In genomic region chr6:26576407-26576843, GRCh38 we compare ENCODE assay signal across 8 cellular contexts. TPM values are rescaled to one million over a fixed set of nuclear protein-coding genes. Genes with fewer than 3 reads are reported as not detected.
DNase-seq lines count a peak whose midpoint lies in the region; ATAC-seq and TF ChIP-seq lines count a peak whose summit lies in the region.

No MANE protein-coding gene starts in this region.

- H3K27me3 ChIP-seq in CD4-positive, alpha-beta memory T cell (ENCODE audit: insufficient read depth, low read length) = no peaks in the 10 kb centered on the region
- peaks cover under 1% of the 10 kb centered on the region; the same call in 1 of the 2 replicates for H3K27me3 ChIP-seq in IMR-90 (ENCODE audit: control insufficient read depth, insufficient read depth, low read length)
- no peaks in the 10 kb centered on the region for H3K27me3 ChIP-seq in aorta (ENCODE audit: control insufficient read depth in 1 of 2, insufficient read depth in 2 of 2, low read length in 1 of 2)

- no peaks in the 10 kb centered on the region for H3K9me1 ChIP-seq in IMR-90 (ENCODE audit: insufficient read depth, low read length)

- H2BK120ac ChIP-seq in IMR-90 (ENCODE audit: low read depth, low read length) = no peak overlapping the region

- no TSS peak for BruUV-seq in IMR-90 (replicated peaks; lab: Mats Ljungman, UMichigan)

- H3K23ac ChIP-seq in IMR-90 (ENCODE audit: low read depth, low read length) = no peak overlapping the region

- H3K4me2 ChIP-seq in IMR-90 (ENCODE audit: low read depth, low read length) = peak overlapping the region; percentile 68; the same call in 1 of the 2 replicates

- H3K9me3 Mint-ChIP-seq in CD4-positive, alpha-beta memory T cell = peaks cover 0 to 28% (median 9%) of the 10 kb centered on the region in 8 donors
- H3K9me3 Mint-ChIP-seq in activated naive CD8-positive, alpha-beta T cell treated with anti-CD3 and anti-CD28 coated beads for 36 hours = peaks cover 19% of the 10 kb centered on the region
- H3K9me3 Mint-ChIP-seq in memory B cell = no peaks in the 10 kb centered on the region

- no peak overlapping the region for H3K27ac ChIP-seq in CD4-positive, alpha-beta memory T cell (ENCODE audit: low read depth, low read length)
- H3K27ac ChIP-seq in IMR-90 (ENCODE audit: insufficient read depth, low read length) = no peak overlapping the region
- no peak overlapping the region for H3K27ac ChIP-seq in aorta (ENCODE audit: low read depth in 1 of 2, low read length in 2 of 2)

- ATAC-seq in IMR-90 (ENCODE audit: low read depth) (no peak), memory B cell (ENCODE audit: low read depth) (no peak), GM21528 (IDR thresholded peaks at IDR 0.05; ENCODE audit: low FRiP score, unreplicated experiment) (no peak), aorta (ENCODE audit: low FRiP score) (no peak)

- H2AK5ac ChIP-seq in IMR-90 (ENCODE audit: low read depth, low read length) = no peak overlapping the region

- H3K9me3 ChIP-seq in CD4-positive, alpha-beta memory T cell (ENCODE audit: control insufficient read depth in 1 of 2, low read length in 2 of 2) = peaks cover 0 to 6% of the 10 kb centered on the region in 2 donors
- H3K9me3 ChIP-seq in IMR-90 (ENCODE audit: control insufficient read depth, insufficient read depth, low read length) (peaks cover 2% of the 10 kb centered on the region; the same call in 1 of the 2 replicates), aorta (ENCODE audit: control insufficient read depth, low read length) (peaks cover 1% of the 10 kb centered on the region)

- H3K4me1 ChIP-seq in CD4-positive, alpha-beta memory T cell (ENCODE audit: insufficient read depth, low read length) = peaks cover 22% of the 10 kb centered on the region
- H3K4me1 ChIP-seq in IMR-90 (ENCODE audit: control insufficient read depth, insufficient read depth, low read length) (no peaks in the 10 kb centered on the region), aorta (ENCODE audit: control insufficient read depth in 1 of 2, insufficient read depth in 2 of 2, low read length in 2 of 2) (peaks cover 0 to 2% of the 10 kb centered on the region in 2 donors)

- POLR2A ChIA-PET in CD4-positive, alpha-beta memory T cell (lab: Charles Lee; ENCODE audit: partially characterized antibody) = interaction anchor here (0.7 to 2.1 kb wide), 10 partner anchors 7 to 267 kb away, joined by 3 to 8 read pairs (median 4); no protein-coding TSS in a partner anchor
- POLR2A ChIA-PET in IMR-90 (lab: Charles Lee; ENCODE audit: unreplicated experiment) = no interaction called here

- no peak overlapping the region for H2BK5ac ChIP-seq in IMR-90 (ENCODE audit: low read depth, low read length, poor library complexity, severe bottlenecking)

- in situ Hi-C loops in IMR-90 (cut with MboI; ENCODE audit: low sequenced_read_pairs) = no loop called here

- H4K8ac ChIP-seq in IMR-90 (ENCODE audit: low read depth in 2 of 2, low read length in 2 of 2) = no peak overlapping the region

- H3K56ac ChIP-seq in IMR-90 (ENCODE audit: extremely low read depth, insufficient read depth, low read length) = no peak overlapping the region

- DNase-seq in CD4-positive, alpha-beta memory T cell = no peak
- no peak for DNase-seq in IMR-90
- no peak for DNase-seq in activated naive CD8-positive, alpha-beta T cell treated with anti-CD3 and anti-CD28 coated beads for 36 hours
- no peak for DNase-seq in memory B cell (ENCODE audit: low spot score in 2 of 2)
- no peak for DNase-seq in iPS-NIHi11 (ENCODE audit: low spot score)
- no peak for DNase-seq in nucleus accumbens (lab: John Stamatoyannopoulos, UW)
- DNase-seq in aorta = no peak

- H3K4me1 Mint-ChIP-seq in CD4-positive, alpha-beta memory T cell = peaks cover 16 to 39% (median 27%) of the 10 kb centered on the region in 4 donors
- peaks cover 39% of the 10 kb centered on the region for H3K4me1 Mint-ChIP-seq in activated naive CD8-positive, alpha-beta T cell treated with anti-CD3 and anti-CD28 coated beads for 36 hours
- H3K4me1 Mint-ChIP-seq in memory B cell = peaks cover 11% of the 10 kb centered on the region

- H4K91ac ChIP-seq in IMR-90 (ENCODE audit: insufficient read depth, low read depth, low read length) = no peak overlapping the region

- H3K9ac ChIP-seq in IMR-90 (ENCODE audit: low read depth, low read length) = no peak overlapping the region

- no peak overlapping the region for H2BK15ac ChIP-seq in IMR-90 (ENCODE audit: low read depth, low read length)

- intact Hi-C loops in CD4-positive, alpha-beta memory T cell (cut with micrococcal nuclease) = no loop called here
- intact Hi-C loops in IMR-90 (cut with micrococcal nuclease) (no loop called here), aorta (cut with DNase I) (no loop called here)

- H3K18ac ChIP-seq in IMR-90 (ENCODE audit: low read depth, low read length) = no peak overlapping the region

- 52% methylated on average over 3 of the region's 7 CpGs; no CpG with 5 or more reads in 1 of the 2 experiments for WGBS in IMR-90 (ENCODE audit: extremely low coverage in 2 of 2, insufficient read length in 1 of 2), 2 experiments
- WGBS in aorta, 2 donors = 62 to 63% methylated on average over 7 of the region's 7 CpGs

- H4K20me1 ChIP-seq in IMR-90 (ENCODE audit: insufficient read depth, low read length) = no peaks in the 10 kb centered on the region; the same call in 1 of the 2 replicates

- no peaks in the 10 kb centered on the region for H3K36me3 ChIP-seq in CD4-positive, alpha-beta memory T cell (ENCODE audit: insufficient read depth, low read length)
- H3K36me3 ChIP-seq in IMR-90 (ENCODE audit: control insufficient read depth, insufficient read depth, low read length) = no peaks in the 10 kb centered on the region
- H3K36me3 ChIP-seq in aorta (ENCODE audit: control insufficient read depth in 1 of 2, insufficient read depth in 2 of 2, low read length in 1 of 2) = no peaks in the 10 kb centered on the region

- H3K27me3 Mint-ChIP-seq in CD4-positive, alpha-beta memory T cell = peaks cover 2 to 5% of the 10 kb centered on the region in 2 donors
- peaks cover 19% of the 10 kb centered on the region for H3K27me3 Mint-ChIP-seq in activated naive CD8-positive, alpha-beta T cell treated with anti-CD3 and anti-CD28 coated beads for 36 hours
- H3K27me3 Mint-ChIP-seq in memory B cell = peaks cover 12% of the 10 kb centered on the region

- H3K4me3 Mint-ChIP-seq in CD4-positive, alpha-beta memory T cell = peak overlapping the region; percentile 43 to 93 (median 88)
- peak overlapping the region; percentile 80 for H3K4me3 Mint-ChIP-seq in activated naive CD8-positive, alpha-beta T cell treated with anti-CD3 and anti-CD28 coated beads for 36 hours
- no peak overlapping the region for H3K4me3 Mint-ChIP-seq in memory B cell

- peaks cover 0 to 14% of the 10 kb centered on the region in 2 donors for H3K36me3 Mint-ChIP-seq in CD4-positive, alpha-beta memory T cell
- peaks cover 6% of the 10 kb centered on the region for H3K36me3 Mint-ChIP-seq in activated naive CD8-positive, alpha-beta T cell treated with anti-CD3 and anti-CD28 coated beads for 36 hours
- no peaks in the 10 kb centered on the region for H3K36me3 Mint-ChIP-seq in memory B cell

- no peak overlapping the region for H4K5ac ChIP-seq in IMR-90 (ENCODE audit: low read depth, low read length)

- no peak overlapping the region for H2AK9ac ChIP-seq in IMR-90 (replicated peaks; ENCODE audit: low read depth, low read length, poor library complexity)

- H2AFZ ChIP-seq in IMR-90 (replicated peaks; ENCODE audit: low read length, poor library complexity) = no peak overlapping the region

- TF ChIP-seq POLR2A in IMR-90 (IDR thresholded peaks at IDR 0.05; ENCODE audit: low read depth, low read length) = no peak

- H3K4ac ChIP-seq in IMR-90 (ENCODE audit: low read depth, low read length) = no peak overlapping the region

- no peak for TF ChIP-seq CTCF in IMR-90 (conservative IDR thresholded peaks at IDR 0.05; ENCODE audit: low read depth, low read length)

- no peak for TF ChIP-seq RAD21 in IMR-90 (IDR thresholded peaks at IDR 0.05; ENCODE audit: low read length)

- H3K14ac ChIP-seq in IMR-90 (replicated peaks; ENCODE audit: low read depth, low read length) = no peak overlapping the region

- H3K4me3 ChIP-seq in CD4-positive, alpha-beta memory T cell (ENCODE audit: low read length in 2 of 2) = peak overlapping the region in 1 of 2 donors; percentile 71
- peak overlapping the region; percentile 6; the same call in 1 of the 2 replicates for H3K4me3 ChIP-seq in IMR-90 (ENCODE audit: insufficient read depth, low read depth, low read length)
- no peak overlapping the region for H3K4me3 ChIP-seq in aorta (ENCODE audit: low read length in 2 of 2)

- H3K27ac Mint-ChIP-seq in CD4-positive, alpha-beta memory T cell = peak overlapping the region in 4 of 7 donors; percentile 2 to 97 (median 94)
- peak overlapping the region; percentile 96 for H3K27ac Mint-ChIP-seq in activated naive CD8-positive, alpha-beta T cell treated with anti-CD3 and anti-CD28 coated beads for 36 hours
- H3K27ac Mint-ChIP-seq in memory B cell = peak overlapping the region; percentile 82

- no peak overlapping the region for H2BK20ac ChIP-seq in IMR-90 (ENCODE audit: low read depth, low read length)

- H3K79me1 ChIP-seq in IMR-90 (ENCODE audit: low read depth in 1 of 2, low read length in 2 of 2) = no peaks in the 10 kb centered on the region

- CTCF ChIA-PET in CD4-positive, alpha-beta memory T cell (lab: Charles Lee; ENCODE audit: partially characterized antibody) = interaction anchor here (1.0 to 8.4 kb wide), 5 partner anchors 8 to 235 kb away, joined by 3 to 116 read pairs (median 5); no protein-coding TSS in a partner anchor
- CTCF ChIA-PET in IMR-90 (lab: Yijun Ruan, JAX) = interaction anchor here (1.4 to 3.4 kb wide), 3 partner anchors 17 to 551 kb away, joined by 4 to 24 read pairs (median 4); no protein-coding TSS in a partner anchor

- dilution Hi-C loops in IMR-90 (cut with HindIII; ENCODE audit: low sequenced_read_pairs, unreplicated experiment) = no loop called here

RNA-seq across cellular contexts. Expression of gene ABT1, which starts 20.3 kb away (rescaled TPM):
- 10 to 100 TPM; 33.5 to 34.8 TPM for total RNA-seq in CD4-positive, alpha-beta memory T cell
- polyA plus RNA-seq in CD4-positive, alpha-beta memory T cell = 10 to 100 TPM; 50.0 to 63.9 TPM
- 12.2 and 15.4 TPM in 2 replicates for total RNA-seq in IMR-90 (2012; rRNA removed)
- polyA plus RNA-seq in IMR-90 (2012; rRNA removed) = 15.2 and 16.7 TPM in 2 replicates
- 11.9 and 18.6 TPM in 2 replicates for polyA plus RNA-seq in IMR-90 (2012; cell fraction: cytosol; rRNA removed)
- 9.6 and 14.5 TPM in 2 replicates for polyA plus RNA-seq in IMR-90 (2012; cell fraction: nucleus; rRNA removed; ENCODE audit: low replicate concordance)
- 10 to 100 TPM; 44.5 to 45.8 TPM for total RNA-seq in activated naive CD8-positive, alpha-beta T cell treated with anti-CD3 and anti-CD28 coated beads for 36 hours
- 10 to 100 TPM; 10.7 TPM for total RNA-seq in aorta
- 10 to 100 TPM in 1 of 2 donors, 1 to 10 TPM in 1; 8.4 to 10.3 TPM for polyA plus RNA-seq in aorta

RNA-seq across cellular contexts. Expression of gene HMGN4, which starts 38.3 kb away (rescaled TPM):
- 100 to 1,000 TPM; 102 to 105 TPM for total RNA-seq in CD4-positive, alpha-beta memory T cell
- polyA plus RNA-seq in CD4-positive, alpha-beta memory T cell = 100 to 1,000 TPM; 154 to 305 TPM
- total RNA-seq in IMR-90 (2012; rRNA removed) (49.2 and 50.2 TPM in 2 replicates), aorta (10 to 100 TPM; 48.4 to 69.0 TPM)
- polyA plus RNA-seq in IMR-90 (2012; rRNA removed) (36.0 and 46.4 TPM in 2 replicates), aorta (10 to 100 TPM; 36.4 to 43.8 TPM)
- 13.5 and 14.4 TPM in 2 replicates for polyA plus RNA-seq in IMR-90 (2012; cell fraction: cytosol; rRNA removed)
- 4.4 and 20.9 TPM in 2 replicates for polyA plus RNA-seq in IMR-90 (2012; cell fraction: nucleus; rRNA removed; ENCODE audit: low replicate concordance)
- total RNA-seq in activated naive CD8-positive, alpha-beta T cell treated with anti-CD3 and anti-CD28 coated beads for 36 hours = 10 to 100 TPM; 89.2 to 90.1 TPM
